Comparison of ENCODE assay signal across 16 cellular contexts in genomic region chr2:109457811-109458210, GRCh38.
DNase-seq lines count a peak whose midpoint lies in the region; ATAC-seq and TF ChIP-seq lines count a peak whose summit lies in the region.
"Had no signal": no experiment of that assay in that cellular context is flagged by ENCODE, and none has a peak within 500 bp of the region (broad histone marks: within the 10 kb centered on the region; RNA-seq: fewer than 3 reads in every experiment).

No MANE protein-coding gene starts in this region.

- H3K23ac ChIP-seq in H9 (ENCODE audit: insufficient read length, low read depth, low read length): no peak overlapping the region

- no peaks in the 10 kb centered on the region for H3K27me3 Mint-ChIP-seq in H9 (ENCODE audit: low read depth)

- no peaks in the 10 kb centered on the region for H3K23me2 ChIP-seq in H9 (ENCODE audit: insufficient read length, low read depth, low read length, poor library complexity, severe bottlenecking)

- H3K4me3 ChIP-seq in fibroblast of pulmonary artery (replicated peaks; ENCODE audit: low read depth, low read length) (no peak overlapping the region), suprapubic skin (no peak overlapping the region)
- H3K4me3 ChIP-seq: esophagus muscularis mucosa, testis had no signal

- H3K27me3 ChIP-seq in H9 (ENCODE audit: insufficient read depth, low read length) (no peaks in the 10 kb centered on the region), suprapubic skin (no peaks in the 10 kb centered on the region)
- H3K27me3 ChIP-seq: esophagus muscularis mucosa, testis had no signal

- H3K4ac ChIP-seq in H9 (ENCODE audit: low read depth, low read length): no peak overlapping the region

- H2BK15ac ChIP-seq in H9 (ENCODE audit: low read depth, low read length): no peak overlapping the region

- H2BK120ac ChIP-seq in H9 (ENCODE audit: low read depth, low read length, poor library complexity, severe bottlenecking): no peak overlapping the region

- H3K36me3 Mint-ChIP-seq in H9 (ENCODE audit: insufficient read depth in 1 of 3, low read depth in 3 of 3): no peaks in the 10 kb centered on the region

- H2BK5ac ChIP-seq in H9 (ENCODE audit: insufficient read length, low read length): no peak overlapping the region

- peaks cover 4% of the 10 kb centered on the region for H3K36me3 ChIP-seq in suprapubic skin

- H3K56ac ChIP-seq in H9 (ENCODE audit: insufficient read length, low read depth, low read length): no peak overlapping the region

- H3T11ph ChIP-seq in H9 (ENCODE audit: low read length): no peak overlapping the region

- ATAC-seq in HG02759 (IDR thresholded peaks at IDR 0.05; ENCODE audit: unreplicated experiment) (no peak), HG03521 (IDR thresholded peaks at IDR 0.05; ENCODE audit: unreplicated experiment) (no peak)
- ATAC-seq: activated T-cell treated with anti-CD3 and anti-CD28 coated beads, Interleukin-2, amount 50 U/mL, for 4 hours had no signal

- H2AFZ ChIP-seq in H9 (ENCODE audit: low read length): no peak overlapping the region

- no CpG with 5 or more reads among the region's 8 CpGs for WGBS in H9 (ENCODE audit: extremely low coverage, insufficient read length, low lambda C conversion rate)
- WGBS in suprapubic skin: 82% methylated on average over 8 of the region's 8 CpGs

- H3K9ac ChIP-seq in H9 (ENCODE audit: extremely low read depth, insufficient read length, low read length): no peak overlapping the region

- H4K20me1 ChIP-seq in H9 (ENCODE audit: control insufficient read depth, insufficient read depth, insufficient read length): no peaks in the 10 kb centered on the region

- H3K79me2 ChIP-seq in H9 (ENCODE audit: insufficient read depth, low read length): no peaks in the 10 kb centered on the region

- TF ChIP-seq POLR2A in suprapubic skin (IDR thresholded peaks at IDR 0.05): no peak

- no peak overlapping the region for H2BK12ac ChIP-seq in H9 (ENCODE audit: insufficient read length, low read depth, low read length)

- H3K27ac ChIP-seq in H9 (ENCODE audit: insufficient read length, low read depth, low read length): no peak overlapping the region
- no peak overlapping the region for H3K27ac ChIP-seq in suprapubic skin
- H3K27ac ChIP-seq: testis had no signal

- no peak overlapping the region for H2AK5ac ChIP-seq in H9 (ENCODE audit: insufficient read length, low read length)

- H3K9me3 Mint-ChIP-seq in H9: no peaks in the 10 kb centered on the region
- H3K9me3 Mint-ChIP-seq: activated T-cell treated with anti-CD3 and anti-CD28 coated beads, Interleukin-2, amount 50 U/mL, for 4 hours had no signal

- H4K91ac ChIP-seq in H9 (ENCODE audit: insufficient read length, low read depth, low read length): no peak overlapping the region

- TF ChIP-seq EP300 in suprapubic skin (IDR thresholded peaks at IDR 0.05): no peak

- H4K5ac ChIP-seq in H9 (ENCODE audit: insufficient read length, low read depth, low read length): no peak overlapping the region

- no peaks in the 10 kb centered on the region for H3K9me3 ChIP-seq in H9 (ENCODE audit: control insufficient read depth, low read depth, low read length)
- no peaks in the 10 kb centered on the region for H3K9me3 ChIP-seq in suprapubic skin
- H3K9me3 ChIP-seq: esophagus muscularis mucosa, testis had no signal

- H4K8ac ChIP-seq in H9 (replicated peaks; ENCODE audit: insufficient read length, low read depth, low read length): no peak overlapping the region

- H3K4me2 ChIP-seq in H9 (ENCODE audit: insufficient read depth, insufficient read length, low read length): no peak overlapping the region

- DNase-seq in H9 (no peak), RPMI7951 (ENCODE audit: low read depth) (peak; percentile 64), fibroblast of pulmonary artery (ENCODE audit: low read depth) (no peak), suprapubic skin (ENCODE audit: low spot score in 2 of 2) (peak; percentile 33 to 58), epidermal melanocyte (ENCODE audit: insufficient read length, low spot score) (no peak), HUDEP-2 (lab: John Stamatoyannopoulos, UW; ENCODE audit: unreplicated experiment in 76 of 76) (no peak)
- DNase-seq: activated CD4-positive, CD25-positive, alpha-beta regulatory T cell; activated T-cell treated with anti-CD3 and anti-CD28 coated beads, Interleukin-2, amount 50 U/mL, for 4 hours; central memory CD4-positive, alpha-beta T cell; midbrain; NCI-H446 treated with DMSO at 0.1 percent for 48 hours; Right ventricle myocardium superior; testis had no signal

- no peak overlapping the region for H3K4me3 Mint-ChIP-seq in H9
- H3K4me3 Mint-ChIP-seq: activated T-cell treated with anti-CD3 and anti-CD28 coated beads, Interleukin-2, amount 50 U/mL, for 4 hours had no signal

- H3K14ac ChIP-seq in H9 (ENCODE audit: insufficient read depth, low read length): no peak overlapping the region

- TF ChIP-seq CTCF in H9 (conservative IDR thresholded peaks at IDR 0.05): peak; percentile 46
- TF ChIP-seq CTCF in fibroblast of pulmonary artery (IDR thresholded peaks at IDR 0.05; ENCODE audit: low read length, missing control alignments): peak; percentile 2
- TF ChIP-seq CTCF in suprapubic skin (IDR thresholded peaks at IDR 0.05): no peak

- no peak overlapping the region for H3K27ac Mint-ChIP-seq in H9

- H3K18ac ChIP-seq in H9 (ENCODE audit: insufficient read length, low read depth, low read length): no peak overlapping the region

- H3K4me1 ChIP-seq in H9 (ENCODE audit: insufficient read depth, low read length): no peaks in the 10 kb centered on the region
- no peaks in the 10 kb centered on the region for H3K4me1 ChIP-seq in suprapubic skin
- H3K4me1 ChIP-seq: testis had no signal

- H2BK20ac ChIP-seq in H9 (ENCODE audit: low read depth, low read length, poor library complexity, severe bottlenecking): no peak overlapping the region

- no peaks in the 10 kb centered on the region for H3K79me1 ChIP-seq in H9 (ENCODE audit: insufficient read depth, low read depth, low read length, poor library complexity, severe bottlenecking)

- no peaks in the 10 kb centered on the region for H3K4me1 Mint-ChIP-seq in H9

Comparison
In these comparisons a context has a peak if more than half of its experiments do, and no peak if none do; other contexts are left out.
1. DNase-seq: peak in RPMI7951 (single experiment) and suprapubic skin (2 of 2); none in H9 (single experiment), fibroblast of pulmonary artery (single experiment), epidermal melanocyte (single experiment) and HUDEP-2 (0 of 76).
2. CTCF ChIP-seq: peak in H9 (single experiment) and fibroblast of pulmonary artery (single experiment); none in suprapubic skin (0 of 2).